1 cellular context compared by ENCODE assay signal in the genomic region with DNA sequence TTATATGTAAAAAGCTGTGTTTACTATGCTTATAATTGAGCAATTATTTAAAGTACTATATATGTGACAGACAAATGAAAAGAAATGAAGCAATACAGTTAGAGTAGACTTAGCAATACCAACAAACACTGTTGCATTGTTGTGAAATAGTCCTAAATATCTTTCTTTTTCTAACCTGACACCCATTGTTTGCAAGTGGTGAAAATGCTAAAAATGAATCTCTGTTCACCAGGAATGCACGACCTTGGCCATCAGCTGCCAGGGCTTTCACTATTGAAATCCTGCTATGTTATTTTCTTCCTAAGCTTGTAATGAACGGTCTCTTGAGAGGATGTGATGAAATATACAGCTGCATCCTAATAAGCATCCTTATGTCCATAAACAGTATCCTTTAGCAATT.
TF ChIP-seq lines count a peak whose summit lies in the region.

No MANE protein-coding gene starts in this region.

TF ChIP-seq in IMR-90, 13 proteins besides CTCF, POLR2A, EP300 and RAD21 (continued from another document):
- no peak for TF ChIP-seq BHLHE40 (IDR thresholded peaks at IDR 0.05; ENCODE audit: low read depth, low read length)
